19 cellular contexts compared by ENCODE assay signal in genomic region chr14:102854397-102854703, GRCh38.
DNase-seq lines count a peak whose midpoint lies in the region; ATAC-seq and TF ChIP-seq lines count a peak whose summit lies in the region.
"Had no signal": no experiment of that assay in that cellular context is flagged by ENCODE, and none has a peak within 500 bp of the region (broad histone marks: within the 10 kb centered on the region; RNA-seq: fewer than 3 reads in every experiment).

No MANE protein-coding gene starts in this region.

- no peak overlapping the region for H3K4me3 Mint-ChIP-seq in activated CD8-positive, alpha-beta T cell treated with anti-CD3 and anti-CD28 coated beads for 36 hours
- H3K4me3 Mint-ChIP-seq in activated CD8-positive, alpha-beta T cell treated with anti-CD3 and anti-CD28 coated beads, Interleukin-2, amount 10 ng/mL, durations not matched to agents 7 days and 5 days: no peak overlapping the region
- H3K4me3 Mint-ChIP-seq in stimulated activated naive CD8-positive, alpha-beta T cell treated with anti-CD3 and anti-CD28 coated beads, Interleukin-15, amount 100 ng/mL, for 72 hours: no peak overlapping the region
- H3K4me3 Mint-ChIP-seq: CD14-positive monocyte had no signal

- no peak overlapping the region for H3K27ac Mint-ChIP-seq in activated CD8-positive, alpha-beta T cell treated with anti-CD3 and anti-CD28 coated beads for 36 hours
- H3K27ac Mint-ChIP-seq in activated CD8-positive, alpha-beta T cell treated with anti-CD3 and anti-CD28 coated beads, Interleukin-2, amount 10 ng/mL, durations not matched to agents 7 days and 5 days: no peak overlapping the region
- H3K27ac Mint-ChIP-seq in stimulated activated naive CD8-positive, alpha-beta T cell treated with anti-CD3 and anti-CD28 coated beads, Interleukin-15, amount 100 ng/mL, for 72 hours: no peak overlapping the region

- no peak for TF ChIP-seq CTCF in activated CD8-positive, alpha-beta T cell treated with anti-CD3 and anti-CD28 coated beads for 36 hours (IDR thresholded peaks at IDR 0.05)

- POLR2A ChIA-PET in activated CD8-positive, alpha-beta T cell treated with anti-CD3 and anti-CD28 coated beads for 36 hours (lab: Charles Lee): no interaction called here
- POLR2A ChIA-PET in activated CD8-positive, alpha-beta T cell treated with anti-CD3 and anti-CD28 coated beads, Interleukin-2, amount 10 ng/mL, durations not matched to agents 7 days and 5 days (lab: Charles Lee): no interaction called here

- H3K27me3 Mint-ChIP-seq in activated CD8-positive, alpha-beta T cell treated with anti-CD3 and anti-CD28 coated beads for 36 hours: no peaks in the 10 kb centered on the region
- H3K27me3 Mint-ChIP-seq in activated CD8-positive, alpha-beta T cell treated with anti-CD3 and anti-CD28 coated beads, Interleukin-2, amount 10 ng/mL, durations not matched to agents 7 days and 5 days (ENCODE audit: low read depth): no peaks in the 10 kb centered on the region
- H3K27me3 Mint-ChIP-seq in stimulated activated naive CD8-positive, alpha-beta T cell treated with anti-CD3 and anti-CD28 coated beads, Interleukin-15, amount 100 ng/mL, for 72 hours: no peaks in the 10 kb centered on the region

- intact Hi-C loops in activated CD8-positive, alpha-beta T cell treated with anti-CD3 and anti-CD28 coated beads for 36 hours (cut with micrococcal nuclease): no loop called here

- CTCF ChIA-PET in activated CD8-positive, alpha-beta T cell treated with anti-CD3 and anti-CD28 coated beads for 36 hours (lab: Charles Lee): no interaction called here
- CTCF ChIA-PET in activated CD8-positive, alpha-beta T cell treated with anti-CD3 and anti-CD28 coated beads, Interleukin-2, amount 10 ng/mL, durations not matched to agents 7 days and 5 days (lab: Charles Lee): no interaction called here

- H3K36me3 Mint-ChIP-seq in activated CD8-positive, alpha-beta T cell treated with anti-CD3 and anti-CD28 coated beads for 36 hours (ENCODE audit: low read depth): peaks cover 54% of the 10 kb centered on the region
- peaks cover 43% of the 10 kb centered on the region for H3K36me3 Mint-ChIP-seq in activated CD8-positive, alpha-beta T cell treated with anti-CD3 and anti-CD28 coated beads, Interleukin-2, amount 10 ng/mL, durations not matched to agents 7 days and 5 days (ENCODE audit: low read depth)

- DNase-seq in activated CD8-positive, alpha-beta T cell treated with anti-CD3 and anti-CD28 coated beads for 36 hours: no peak
- DNase-seq in activated CD8-positive, alpha-beta T cell treated with anti-CD3 and anti-CD28 coated beads, Interleukin-2, amount 10 ng/mL, durations not matched to agents 7 days and 5 days: no peak
- DNase-seq in stimulated activated naive CD8-positive, alpha-beta T cell treated with anti-CD3 and anti-CD28 coated beads, Interleukin-15, amount 100 ng/mL, for 72 hours: no peak
- DNase-seq in stimulated activated naive CD8-positive, alpha-beta T cell treated with anti-CD3 and anti-CD28 coated beads, Interleukin-15, Interleukin-2, amounts not matched to agents 100 U/mL and 50 U/mL, for 24 hours: no peak
- DNase-seq in RKO (ENCODE audit: low spot score): peak; percentile 3
- no peak for DNase-seq in AG08395 (ENCODE audit: low spot score)
- DNase-seq in NCI-H146 (lab: John Stamatoyannopoulos, UW): no peak
- DNase-seq: BE2C, Calu3, DND-41, Kasumi-1, NCI-H1694, NCI-H2029 treated with DMSO at 0.1 percent for 48 hours, NCI-H446 treated with DMSO at 0.1 percent for 48 hours, NCI-H526, NCI-H82, SK-N-SH, SW 1271 had no signal

- H3K4me1 Mint-ChIP-seq in activated CD8-positive, alpha-beta T cell treated with anti-CD3 and anti-CD28 coated beads for 36 hours (ENCODE audit: low read depth): peaks cover 23% of the 10 kb centered on the region
- H3K4me1 Mint-ChIP-seq in activated CD8-positive, alpha-beta T cell treated with anti-CD3 and anti-CD28 coated beads, Interleukin-2, amount 10 ng/mL, durations not matched to agents 7 days and 5 days (ENCODE audit: low read depth): peaks cover 11% of the 10 kb centered on the region
- H3K4me1 Mint-ChIP-seq in stimulated activated naive CD8-positive, alpha-beta T cell treated with anti-CD3 and anti-CD28 coated beads, Interleukin-15, amount 100 ng/mL, for 72 hours: peaks cover 20% of the 10 kb centered on the region

- H3K9me3 Mint-ChIP-seq in activated CD8-positive, alpha-beta T cell treated with anti-CD3 and anti-CD28 coated beads for 36 hours: peaks cover 13% of the 10 kb centered on the region
- H3K9me3 Mint-ChIP-seq in activated CD8-positive, alpha-beta T cell treated with anti-CD3 and anti-CD28 coated beads, Interleukin-2, amount 10 ng/mL, durations not matched to agents 7 days and 5 days (ENCODE audit: insufficient read depth): peaks cover 5% of the 10 kb centered on the region
- peaks cover 5 to 15% of the 10 kb centered on the region in 2 donors for H3K9me3 Mint-ChIP-seq in stimulated activated naive CD8-positive, alpha-beta T cell treated with anti-CD3 and anti-CD28 coated beads, Interleukin-15, amount 100 ng/mL, for 72 hours

- peak; percentile 30 for ATAC-seq in activated CD8-positive, alpha-beta T cell treated with anti-CD3 and anti-CD28 coated beads for 36 hours
- no peak for ATAC-seq in activated CD8-positive, alpha-beta T cell treated with anti-CD3 and anti-CD28 coated beads, Interleukin-2, amount 10 ng/mL, durations not matched to agents 7 days and 5 days
- peak; percentile 48 for ATAC-seq in stimulated activated naive CD8-positive, alpha-beta T cell treated with anti-CD3 and anti-CD28 coated beads, Interleukin-15, amount 100 ng/mL, for 72 hours
- ATAC-seq in stimulated activated naive CD8-positive, alpha-beta T cell treated with anti-CD3 and anti-CD28 coated beads, Interleukin-15, Interleukin-2, amounts not matched to agents 100 U/mL and 50 U/mL, for 24 hours: no peak

Comparison
In these comparisons a context has a peak if more than half of its experiments do, and no peak if none do; other contexts are left out.
1. ATAC-seq: peak in activated CD8-positive, alpha-beta T cell treated with anti-CD3 and anti-CD28 coated beads for 36 hours (single experiment) and stimulated activated naive CD8-positive, alpha-beta T cell treated with anti-CD3 and anti-CD28 coated beads, Interleukin-15, amount 100 ng/mL, for 72 hours (single experiment); none in activated CD8-positive, alpha-beta T cell treated with anti-CD3 and anti-CD28 coated beads, Interleukin-2, amount 10 ng/mL, durations not matched to agents 7 days and 5 days (single experiment) and stimulated activated naive CD8-positive, alpha-beta T cell treated with anti-CD3 and anti-CD28 coated beads, Interleukin-15, Interleukin-2, amounts not matched to agents 100 U/mL and 50 U/mL, for 24 hours (single experiment).